Comparison of ENCODE assay signal across 20 cellular contexts in genomic region chr20:63432577-63433061, GRCh38. TPM values are rescaled to one million over a fixed set of nuclear protein-coding genes. Genes with fewer than 3 reads are reported as not detected.
"Had no signal": no experiment of that assay in that cellular context is flagged by ENCODE, and none has a peak within 500 bp of the region (broad histone marks: within the 10 kb centered on the region; RNA-seq: fewer than 3 reads in every experiment).

No MANE protein-coding gene starts in this region.

- H3K4me3 ChIP-seq: cardiac muscle cell, heart left ventricle, left ventricle myocardium inferior, prostate gland, spleen, tibial artery, vagina had no signal

- FAIRE-seq: endothelial cell of umbilical vein, frontal cortex, keratinocyte had no signal

- H3K36me3 ChIP-seq: cardiac muscle cell, heart left ventricle, left ventricle myocardium inferior, prostate gland, spleen, tibial artery, vagina had no signal

- H3K9me3 ChIP-seq: heart left ventricle, left ventricle myocardium inferior, prostate gland, spleen, tibial artery, vagina had no signal

- H3K27me3 ChIP-seq: cardiac muscle cell, vagina had no signal

- H3K4me1 ChIP-seq: prostate gland, tibial artery, vagina had no signal

- DNase-seq: activated CD4-positive, alpha-beta T cell treated with anti-CD3 and anti-CD28 coated beads for 48 hours; activated CD8-positive, alpha-beta T cell treated with anti-CD3 and anti-CD28 coated beads, Interleukin-2, amount 10 ng/mL, durations not matched to agents 7 days and 5 days; activated naive CD4-positive, alpha-beta T cell; heart left ventricle; left ventricle myocardium inferior; spleen; stimulated activated CD4-positive, alpha-beta T cell treated with anti-CD3 and anti-CD28 coated beads, Interleukin-1b, Interleukin-23, amount 100 ng/mL, for 48 hours; tibial artery; WERI-Rb-1 had no signal

- H3K27ac ChIP-seq: cardiac muscle cell, heart left ventricle, left ventricle myocardium inferior, prostate gland, spleen, tibial artery, vagina, WERI-Rb-1 had no signal

- ATAC-seq: activated CD8-positive, alpha-beta T cell treated with anti-CD3 and anti-CD28 coated beads, Interleukin-2, amount 10 ng/mL, durations not matched to agents 7 days and 5 days; heart left ventricle; natural killer cell treated with Interleukin-12 subunit alpha and Interleukin-12 subunit beta and Interleukin-15 and Interleukin-18, amount 100 ng/mL, for 72 hours; sciatic nerve; stimulated activated memory B cell treated with anti-CD40 and anti-IgM and Interleukin-4, amounts not matched to agents 10 μg/mL and 1 μg/mL and 100 μg/mL, for 72 hours had no signal

RNA-seq across cellular contexts. Expression of gene KCNQ2, which starts 39.8 kb away (rescaled TPM):
- total RNA-seq: activated CD8-positive, alpha-beta T cell treated with anti-CD3 and anti-CD28 coated beads, Interleukin-2, amount 10 ng/mL, durations not matched to agents 7 days and 5 days; activated T-helper 1 cell treated with anti-CD3 and anti-CD28 coated beads, Interleukin-12 subunit alpha, Interleukin-12 subunit beta, Interleukin-2, Interleukin-4 antibody, amounts not matched to agents 30 ng/mL and 10 ng/mL and 1 ng/mL, durations not matched to agents 14 hours and 24 hours and 36 hours; endothelial cell of umbilical vein; natural killer cell treated with Interleukin-12 subunit alpha and Interleukin-12 subunit beta and Interleukin-15 and Interleukin-18, amount 100 ng/mL, for 72 hours; omental fat pad; sciatic nerve had no signal
- polyA plus RNA-seq: endothelial cell of umbilical vein, heart left ventricle, keratinocyte had no signal
